Comparison of ENCODE assay signal across 8 cellular contexts in genomic region chr2:224982910-224983688, GRCh38.
DNase-seq lines count a peak whose midpoint lies in the region; FAIRE-seq and TF ChIP-seq lines count a peak whose summit lies in the region.

No MANE protein-coding gene starts in this region.

- no peak for FAIRE-seq in urothelium cell line (lab: Jason Lieb, UNC)

- in situ Hi-C loops in astrocyte of the cerebellum (cut with HindIII; ENCODE audit: low sequenced_read_pairs): no loop called here
- in situ Hi-C loops in HAP-1 (cut with MboI; ENCODE audit: low sequenced_read_pairs): no loop called here

- TF ChIP-seq CTCF in GM20000 (IDR thresholded peaks at IDR 0.05; ENCODE audit: extremely low read depth, missing control alignments) (no peak), astrocyte of the cerebellum (IDR thresholded peaks at IDR 0.05; ENCODE audit: low read depth, low read length, missing control alignments) (no peak)

- H3K36me3 ChIP-seq in mucosa of rectum (ENCODE audit: control insufficient read depth in 2 of 2, insufficient read depth in 2 of 2, low read length in 2 of 2) (no peaks in the 10 kb centered on the region), HAP-1 (replicated peaks) (no peaks in the 10 kb centered on the region)

- H3K27ac ChIP-seq in mucosa of rectum (ENCODE audit: low read depth in 2 of 2, low read length in 2 of 2): peak overlapping the region; percentile 20 to 53

- peak overlapping the region in 1 of 2 donors; percentile 8 for H3K9ac ChIP-seq in mucosa of rectum (ENCODE audit: low read depth in 1 of 2, low read length in 2 of 2)

- no peaks in the 10 kb centered on the region for H3K27me3 ChIP-seq in mucosa of rectum (ENCODE audit: control insufficient read depth in 2 of 2, insufficient read depth in 2 of 2, low read length in 2 of 2)
- no peaks in the 10 kb centered on the region for H3K27me3 ChIP-seq in HAP-1 (ENCODE audit: low read depth)

- H3K4me1 ChIP-seq in mucosa of rectum (ENCODE audit: control insufficient read depth in 2 of 2, insufficient read depth in 2 of 2, low read length in 2 of 2) (peaks cover 0 to 3% of the 10 kb centered on the region in 2 donors), HAP-1 (no peaks in the 10 kb centered on the region)

- peak; percentile 66 for DNase-seq in Ammon's horn (ENCODE audit: low spot score)
- DNase-seq in GM20000 (ENCODE audit: low spot score): peak; percentile 40
- DNase-seq in NCI-H146 (lab: John Stamatoyannopoulos, UW): peak; percentile 32
- DNase-seq in astrocyte of the cerebellum (ENCODE audit: low read depth): peak; percentile 51
- no peak for DNase-seq in HAP-1 (ENCODE audit: low spot score in 2 of 2)
- no peak for DNase-seq in urothelium cell line (ENCODE audit: low spot score)
- no peak for DNase-seq in DMS 273 (lab: John Stamatoyannopoulos, UW; ENCODE audit: unreplicated experiment)

- H3K4me3 ChIP-seq in astrocyte of the cerebellum (ENCODE audit: low read depth, low read length) (peak overlapping the region; percentile 22), mucosa of rectum (ENCODE audit: low read length in 2 of 2) (peak overlapping the region; percentile 17 to 49), HAP-1 (no peak overlapping the region)

- H3K9me3 ChIP-seq in mucosa of rectum (ENCODE audit: control insufficient read depth in 2 of 2, low read length in 2 of 2): no peaks in the 10 kb centered on the region
- no peaks in the 10 kb centered on the region for H3K9me3 ChIP-seq in HAP-1

Comparison
In these comparisons a context has a peak if more than half of its experiments do, and no peak if none do; other contexts are left out.
1. DNase-seq: peak in Ammon's horn (single experiment), GM20000 (single experiment), NCI-H146 (single experiment) and astrocyte of the cerebellum (single experiment); none in HAP-1 (0 of 2), urothelium cell line (single experiment) and DMS 273 (single experiment).